Comparison of ENCODE assay signal across 8 cellular contexts in the genomic region with DNA sequence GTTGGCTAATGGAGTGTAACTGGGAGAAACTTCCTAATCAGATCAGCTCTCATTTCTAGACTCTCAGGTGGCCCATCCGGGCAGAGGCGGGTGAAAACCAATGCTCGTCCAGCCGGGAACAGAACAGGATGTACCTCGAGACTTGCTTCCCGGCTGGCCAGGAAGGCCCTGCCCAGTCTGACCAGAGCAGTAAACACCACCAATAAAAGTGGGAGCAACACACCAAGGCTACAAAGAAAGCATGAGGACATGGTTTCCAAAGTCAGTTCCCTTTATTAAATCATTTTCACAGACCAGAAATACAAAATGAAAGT. TPM values are rescaled to one million over a fixed set of nuclear protein-coding genes. Genes with fewer than 3 reads are reported as not detected.
A peak's percentile ranks its signal among the peaks of the same experiment; 100 is the strongest.
DNase-seq lines count a peak whose midpoint lies in the region; ATAC-seq and TF ChIP-seq lines count a peak whose summit lies in the region.

No MANE protein-coding gene starts in this region.

- POLR2A ChIA-PET in WTC11 (lab: Charles Lee), result interaction anchor here (0.6 to 2.9 kb wide), 6 partner anchors 10 to 76 kb away, joined by 3 to 29 read pairs (median 10); partner anchors contain the start of gene SSRP1

- intact Hi-C loops in Right ventricle myocardium superior (cut with DNase I), result no loop called here
- intact Hi-C loops in sciatic nerve (cut with DNase I), result no loop called here

- DNase-seq in activated T-cell treated with anti-CD3 and anti-CD28 coated beads, Interleukin-2, amount 50 U/mL, for 24 hours, result no peak
- no peak for DNase-seq in activated T-cell treated with anti-CD3 and anti-CD28 coated beads, Interleukin-2, amount 50 U/mL, for 1 hour
- no peak for DNase-seq in WTC11 (ENCODE audit: low spot score)
- peak; percentile 70 for DNase-seq in Right ventricle myocardium superior
- no peak for DNase-seq in sciatic nerve (ENCODE audit: low spot score)
- DNase-seq in activated effector memory CD4-positive, alpha-beta T cell treated with anti-CD3 and anti-CD28 coated beads, Interleukin-2, amount 50 U/mL, for 16 hours, result no peak
- DNase-seq in NCI-H1694 (lab: John Stamatoyannopoulos, UW), result no peak
- no peak for DNase-seq in activated CD4-positive, CD25-positive, alpha-beta regulatory T cell treated with anti-CD3 and anti-CD28 coated beads, Interleukin-2, amount 50 U/mL, for 72 hours

- H3K4me1 Mint-ChIP-seq in activated T-cell treated with anti-CD3 and anti-CD28 coated beads, Interleukin-2, amount 50 U/mL, for 24 hours (ENCODE audit: low read depth), result peaks cover 73% of the 10 kb centered on the region
- peaks cover 48% of the 10 kb centered on the region for H3K4me1 Mint-ChIP-seq in WTC11

- CTCF ChIA-PET in WTC11 (lab: Charles Lee), result interaction anchor here (0.9 to 3.7 kb wide), 10 partner anchors 10 to 319 kb away, joined by 3 to 20 read pairs (median 6); partner anchors contain the start of genes P2RX3 and SSRP1

- H3K4me3 Mint-ChIP-seq in activated T-cell treated with anti-CD3 and anti-CD28 coated beads, Interleukin-2, amount 50 U/mL, for 24 hours, result peak overlapping the region; percentile 84
- peak overlapping the region; percentile 85 for H3K4me3 Mint-ChIP-seq in WTC11

- peaks cover 63% of the 10 kb centered on the region for H3K36me3 Mint-ChIP-seq in activated T-cell treated with anti-CD3 and anti-CD28 coated beads, Interleukin-2, amount 50 U/mL, for 24 hours (ENCODE audit: low read depth)
- H3K36me3 Mint-ChIP-seq in WTC11, result peaks cover 54% of the 10 kb centered on the region

- TF ChIP-seq CTCF in WTC11 (IDR thresholded peaks at IDR 0.05), result no peak

- ATAC-seq in WTC11 (no peak), Right ventricle myocardium superior (ENCODE audit: poor library complexity) (no peak), sciatic nerve (peak; percentile 6)

- H3K27me3 Mint-ChIP-seq in activated T-cell treated with anti-CD3 and anti-CD28 coated beads, Interleukin-2, amount 50 U/mL, for 24 hours, result no peaks in the 10 kb centered on the region
- no peaks in the 10 kb centered on the region for H3K27me3 Mint-ChIP-seq in WTC11 (ENCODE audit: low read depth)

- peak overlapping the region; percentile 98 for H3K27ac Mint-ChIP-seq in activated T-cell treated with anti-CD3 and anti-CD28 coated beads, Interleukin-2, amount 50 U/mL, for 24 hours
- peak overlapping the region; percentile 100 for H3K27ac Mint-ChIP-seq in WTC11

- H3K9me3 Mint-ChIP-seq in activated T-cell treated with anti-CD3 and anti-CD28 coated beads, Interleukin-2, amount 50 U/mL, for 24 hours, result no peaks in the 10 kb centered on the region
- no peaks in the 10 kb centered on the region for H3K9me3 Mint-ChIP-seq in WTC11

TF ChIP-seq in WTC11, 78 proteins besides CTCF, POLR2A, EP300 and RAD21:
- TF ChIP-seq ZBTB21 (CRISPR knock-in tag; IDR thresholded peaks at IDR 0.05; ENCODE audit: borderline replicate concordance), result no peak
- no peak for TF ChIP-seq NR1H2 (CRISPR knock-in tag; IDR thresholded peaks at IDR 0.05)

RNA-seq across cellular contexts. Expression of gene TNKS1BP1, which starts 0.9 kb away (rescaled TPM):
- total RNA-seq in WTC11 (2021) (109 to 127 TPM (median 125 TPM) in 3 replicates), Right ventricle myocardium superior (39.7 TPM), sciatic nerve (178 TPM)

RNA-seq across cellular contexts. Expression of gene SSRP1, which starts 10.0 kb away (rescaled TPM):
- total RNA-seq in WTC11 (2021) (218 to 228 TPM (median 223 TPM) in 3 replicates), Right ventricle myocardium superior (36.3 TPM), sciatic nerve (54.9 TPM)

RNA-seq across cellular contexts. Expression of gene P2RX3, which starts 12.5 kb away (rescaled TPM):
- 0.26 to 1.1 TPM (median 0.66 TPM) in 3 replicates for total RNA-seq in WTC11 (2021)
- 1.3 TPM for total RNA-seq in Right ventricle myocardium superior
- total RNA-seq in sciatic nerve, result not detected

RNA-seq across cellular contexts. Expression of gene PRG3, which starts 55.3 kb away (rescaled TPM):
- not detected in 3 replicates for total RNA-seq in WTC11 (2021)
- not detected for total RNA-seq in Right ventricle myocardium superior
- total RNA-seq in sciatic nerve, result not detected
